Comparison of ENCODE assay signal across 12 cellular contexts in genomic region chr3:50639055-50639494, GRCh38. TPM values are rescaled to one million over a fixed set of nuclear protein-coding genes. Genes with fewer than 3 reads are reported as not detected.
DNase-seq lines count a peak whose midpoint lies in the region; ATAC-seq lines count a peak whose summit lies in the region.
"Had no signal": no experiment of that assay in that cellular context is flagged by ENCODE, and none has a peak within 500 bp of the region (broad histone marks: within the 10 kb centered on the region; RNA-seq: fewer than 3 reads in every experiment).

No MANE protein-coding gene starts in this region.

- peak; percentile 34 for DNase-seq in GM04503 (ENCODE audit: low read depth)
- DNase-seq in SW480 (ENCODE audit: low spot score): peak; percentile 66
- peak; percentile 44 for DNase-seq in fibroblast of gingiva (ENCODE audit: low read depth)
- peak; percentile 52 for DNase-seq in renal cortical epithelial cell (ENCODE audit: low read depth)
- DNase-seq in T-helper 1 cell: no peak
- no peak for DNase-seq in cerebellum (ENCODE audit: low spot score)
- DNase-seq: activated CD4-positive, alpha-beta T cell treated with anti-CD3 and anti-CD28 coated beads for 4 hours; DMS79; NCI-H1417; ovary had no signal

- ATAC-seq in GM19463 (IDR thresholded peaks at IDR 0.05; ENCODE audit: unreplicated experiment) (no peak), HG03378 (IDR thresholded peaks at IDR 0.05; ENCODE audit: unreplicated experiment) (no peak)

RNA-seq across cellular contexts. Expression of gene MAPKAPK3, which starts 22.1 kb away (rescaled TPM):
- total RNA-seq in renal cortical epithelial cell (51.7 and 72.4 TPM in 2 replicates), cerebellum (12.2 TPM)

RNA-seq across cellular contexts. Expression of gene CISH, which starts 27.5 kb away (rescaled TPM):
- total RNA-seq in renal cortical epithelial cell: 1.9 and 6.4 TPM in 2 replicates
- total RNA-seq in cerebellum: 1.4 TPM

RNA-seq across cellular contexts. Expression of gene DOCK3, which starts 35.7 kb away (rescaled TPM):
- total RNA-seq in renal cortical epithelial cell (0.35 and 0.69 TPM in 2 replicates), cerebellum (30.4 TPM)

Comparison
In these comparisons a context has a peak if more than half of its experiments do, and no peak if none do; other contexts are left out.
1. DNase-seq: peak in GM04503 (single experiment), SW480 (single experiment), fibroblast of gingiva (single experiment) and renal cortical epithelial cell (single experiment); none in T-helper 1 cell (0 of 5) and cerebellum (single experiment).
2. RNA of gene DOCK3, which starts 35.7 kb away (total RNA-seq): 30.4 TPM in cerebellum (single experiment); 0.35 to 0.69 TPM in renal cortical epithelial cell; every median in the first group is over 10 times any median in the second.